ENCODE assay signal across 16 cellular contexts in the genomic region with DNA sequence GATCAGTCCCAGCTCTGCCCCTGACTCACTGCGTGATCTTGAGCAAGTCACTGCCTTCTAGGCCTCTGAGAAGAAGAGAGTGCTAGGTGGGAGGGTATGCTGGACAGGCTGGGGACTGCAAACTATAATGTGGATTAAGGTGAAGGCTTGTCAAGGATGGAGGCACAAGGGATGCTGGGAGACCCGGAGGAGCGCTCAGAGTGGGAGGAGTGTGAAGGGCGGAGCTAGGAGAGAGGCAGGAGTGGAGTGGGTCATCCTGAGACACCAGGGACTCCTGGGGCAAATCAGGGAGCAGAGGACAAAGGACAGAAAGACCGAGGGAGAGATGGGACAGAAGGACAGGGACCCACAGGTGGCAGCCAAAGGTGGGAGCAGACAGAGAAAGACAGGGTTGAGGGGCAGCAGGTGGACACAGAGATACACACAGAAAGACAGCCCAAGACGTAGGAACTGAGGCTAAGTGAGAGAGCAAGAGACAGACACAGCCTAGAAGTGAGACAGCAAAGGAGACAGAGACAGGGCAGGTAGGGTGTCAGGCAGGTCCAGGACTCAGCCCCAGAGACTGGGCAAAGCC.
"Had no signal": no experiment of that assay in that cellular context is flagged by ENCODE, and none has a peak within 500 bp of the region (broad histone marks: within the 10 kb centered on the region; RNA-seq: fewer than 3 reads in every experiment).

No MANE protein-coding gene starts in this region.

- H3K36me3 Mint-ChIP-seq: activated naive CD4-positive, alpha-beta T cell treated with anti-CD3 and anti-CD28 coated beads, Interleukin-2, amount 50 U/mL, for 72 hours had no signal

- H3K27me3 Mint-ChIP-seq: activated CD4-positive, alpha-beta T cell treated with anti-CD3 and anti-CD28 coated beads for 36 hours had no signal

- H3K36me3 ChIP-seq: colonic mucosa, ovary, upper lobe of left lung had no signal

- H3K4me3 ChIP-seq: colonic mucosa, ovary, spleen, testis, upper lobe of left lung had no signal

- H3K4me3 Mint-ChIP-seq: activated CD4-positive, alpha-beta memory T cell treated with anti-CD3 and anti-CD28 coated beads, Interleukin-2, amount 10 ng/mL, durations not matched to agents 7 days and 5 days; activated CD4-positive, alpha-beta T cell treated with anti-CD3 and anti-CD28 coated beads for 36 hours; activated T-cell treated with anti-CD3 and anti-CD28 coated beads, Interleukin-2, amount 50 U/mL, for 4 hours; neural crest cell; T-helper 17 cell had no signal

- H3K27ac ChIP-seq: colonic mucosa, ovary, spleen, testis, upper lobe of left lung had no signal

- DNase-seq: activated CD4-positive, alpha-beta memory T cell treated with anti-CD3 and anti-CD28 coated beads, Interleukin-2, amount 10 ng/mL, durations not matched to agents 7 days and 5 days; activated CD4-positive, alpha-beta T cell treated with anti-CD3 and anti-CD28 coated beads for 36 hours; activated effector memory CD4-positive, alpha-beta T cell treated with anti-CD3 and anti-CD28 coated beads, Interleukin-2, amount 50 U/mL, for 16 hours; activated T-cell treated with anti-CD3 and anti-CD28 coated beads, Interleukin-2, amount 50 U/mL, for 4 hours; amniotic stem cell; colonic mucosa; hippocampal formation; ovary; sigmoid colon; spleen; stomach; T-helper 17 cell; testis; upper lobe of left lung had no signal

- H3K4me1 Mint-ChIP-seq: activated CD4-positive, alpha-beta memory T cell treated with anti-CD3 and anti-CD28 coated beads, Interleukin-2, amount 10 ng/mL, durations not matched to agents 7 days and 5 days; activated CD4-positive, alpha-beta T cell treated with anti-CD3 and anti-CD28 coated beads for 36 hours had no signal

- H3K9me3 Mint-ChIP-seq: activated CD4-positive, alpha-beta memory T cell treated with anti-CD3 and anti-CD28 coated beads, Interleukin-2, amount 10 ng/mL, durations not matched to agents 7 days and 5 days; activated naive CD4-positive, alpha-beta T cell treated with anti-CD3 and anti-CD28 coated beads, Interleukin-2, amount 50 U/mL, for 72 hours; activated T-cell treated with anti-CD3 and anti-CD28 coated beads, Interleukin-2, amount 50 U/mL, for 4 hours; neural crest cell had no signal

- H3K27me3 ChIP-seq: ovary, sigmoid colon, testis had no signal

- H3K4me1 ChIP-seq: colonic mucosa, testis had no signal

- H3K27ac Mint-ChIP-seq: activated CD4-positive, alpha-beta memory T cell treated with anti-CD3 and anti-CD28 coated beads, Interleukin-2, amount 10 ng/mL, durations not matched to agents 7 days and 5 days; activated CD4-positive, alpha-beta T cell treated with anti-CD3 and anti-CD28 coated beads for 36 hours; activated naive CD4-positive, alpha-beta T cell treated with anti-CD3 and anti-CD28 coated beads, Interleukin-2, amount 50 U/mL, for 72 hours; T-helper 17 cell had no signal

- H3K9me3 ChIP-seq: colonic mucosa, ovary, sigmoid colon, spleen, stomach, testis, upper lobe of left lung had no signal
